Comparison of ENCODE assay signal across 12 cellular contexts in genomic region chr11:46914363-46914762, GRCh38. TPM values are rescaled to one million over a fixed set of nuclear protein-coding genes. Genes with fewer than 3 reads are reported as not detected.
DNase-seq lines count a peak whose midpoint lies in the region; ATAC-seq and TF ChIP-seq lines count a peak whose summit lies in the region.
"Had no signal": no experiment of that assay in that cellular context is flagged by ENCODE, and none has a peak within 500 bp of the region (broad histone marks: within the 10 kb centered on the region; RNA-seq: fewer than 3 reads in every experiment).

No MANE protein-coding gene starts in this region.

- TF ChIP-seq POLR2A in breast epithelium (IDR thresholded peaks at IDR 0.05): no peak

- no peaks in the 10 kb centered on the region for H3K36me3 ChIP-seq in mammary epithelial cell (ENCODE audit: insufficient read depth, low read length)
- H3K36me3 ChIP-seq in breast epithelium: no peaks in the 10 kb centered on the region
- H3K36me3 ChIP-seq in endodermal cell (ENCODE audit: control insufficient read depth, insufficient read depth, low read length): no peaks in the 10 kb centered on the region
- H3K36me3 ChIP-seq: thoracic aorta had no signal

- no peak for ATAC-seq in GM21717 (IDR thresholded peaks at IDR 0.05; ENCODE audit: unreplicated experiment)
- ATAC-seq in HG03439 (IDR thresholded peaks at IDR 0.05; ENCODE audit: unreplicated experiment): no peak
- ATAC-seq: activated CD8-positive, alpha-beta T cell treated with anti-CD3 and anti-CD28 coated beads, Interleukin-2, amount 10 ng/mL, durations not matched to agents 7 days and 5 days had no signal

- H3K27me3 Mint-ChIP-seq in endodermal cell (ENCODE audit: insufficient read depth): peaks cover 32% of the 10 kb centered on the region
- peaks cover 15% of the 10 kb centered on the region for H3K27me3 Mint-ChIP-seq in type B pancreatic cell

- no peaks in the 10 kb centered on the region for H3K36me3 Mint-ChIP-seq in endodermal cell (ENCODE audit: low read depth)
- no peaks in the 10 kb centered on the region for H3K36me3 Mint-ChIP-seq in type B pancreatic cell

- TF ChIP-seq CTCF in mammary epithelial cell (conservative IDR thresholded peaks at IDR 0.05 in 1 of 2, IDR thresholded peaks at IDR 0.05 in 1 of 2; ENCODE audit: extremely low read depth in 1 of 2, insufficient read depth in 1 of 2, low read depth in 1 of 2, low read length in 2 of 2): no peak
- TF ChIP-seq CTCF in breast epithelium (IDR thresholded peaks at IDR 0.05): no peak
- no peak for TF ChIP-seq CTCF in endodermal cell (conservative IDR thresholded peaks at IDR 0.05)
- TF ChIP-seq CTCF in type B pancreatic cell (conservative IDR thresholded peaks at IDR 0.05): no peak

- peak; percentile 33 for DNase-seq in mammary epithelial cell
- DNase-seq in breast epithelium (ENCODE audit: low spot score in 2 of 2): no peak
- no peak for DNase-seq in endodermal cell
- no peak for DNase-seq in type B pancreatic cell (ENCODE audit: extremely low spot score, unreplicated experiment)
- no peak for DNase-seq in OCI-M1 (lab: John Stamatoyannopoulos, UW)
- DNase-seq: 8988T; activated CD8-positive, alpha-beta T cell treated with anti-CD3 and anti-CD28 coated beads, Interleukin-2, amount 10 ng/mL, durations not matched to agents 7 days and 5 days; stimulated activated CD4-positive, alpha-beta T cell treated with anti-CD3 and anti-CD28 coated beads, Interleukin-2, amount 100 ng/mL, for 24 hours had no signal

- H3K4me1 Mint-ChIP-seq in endodermal cell (peaks cover 44% of the 10 kb centered on the region), type B pancreatic cell (ENCODE audit: unreplicated experiment) (peaks cover 54% of the 10 kb centered on the region)

- CTCF ChIA-PET in mammary epithelial cell (lab: Charles Lee; ENCODE audit: low non-redundant PET): no interaction called here

- peak overlapping the region; percentile 8 for H2AFZ ChIP-seq in mammary epithelial cell (ENCODE audit: low read depth, low read length)

- peak overlapping the region; percentile 12 for H3K4me2 ChIP-seq in mammary epithelial cell (ENCODE audit: insufficient read depth, low read depth, low read length)

- H3K27ac Mint-ChIP-seq in endodermal cell (no peak overlapping the region), type B pancreatic cell (peak overlapping the region; percentile 19)
- H3K27ac Mint-ChIP-seq: activated CD8-positive, alpha-beta T cell treated with anti-CD3 and anti-CD28 coated beads, Interleukin-2, amount 10 ng/mL, durations not matched to agents 7 days and 5 days had no signal

- no peaks in the 10 kb centered on the region for H3K79me2 ChIP-seq in mammary epithelial cell (ENCODE audit: insufficient read depth, low read length)

- H3K27me3 ChIP-seq in mammary epithelial cell (ENCODE audit: insufficient read depth, low read length): no peaks in the 10 kb centered on the region
- H3K27me3 ChIP-seq in breast epithelium: no peaks in the 10 kb centered on the region
- peaks cover 20% of the 10 kb centered on the region for H3K27me3 ChIP-seq in endodermal cell (ENCODE audit: control insufficient read depth, insufficient read depth, low read length, poor library complexity, severe bottlenecking)
- no peaks in the 10 kb centered on the region for H3K27me3 ChIP-seq in layer of hippocampus (ENCODE audit: control insufficient read depth, insufficient read depth, low read length)

- H3K9me3 Mint-ChIP-seq in endodermal cell: no peaks in the 10 kb centered on the region
- H3K9me3 Mint-ChIP-seq in type B pancreatic cell: no peaks in the 10 kb centered on the region

- H4K20me1 ChIP-seq in mammary epithelial cell (ENCODE audit: insufficient read depth, low read length): no peaks in the 10 kb centered on the region

- no peak overlapping the region for H3K4me3 Mint-ChIP-seq in endodermal cell
- H3K4me3 Mint-ChIP-seq in type B pancreatic cell: peak overlapping the region; percentile 78
- H3K4me3 Mint-ChIP-seq: activated CD8-positive, alpha-beta T cell treated with anti-CD3 and anti-CD28 coated beads, Interleukin-2, amount 10 ng/mL, durations not matched to agents 7 days and 5 days had no signal

- peaks cover 36% of the 10 kb centered on the region for H3K4me1 ChIP-seq in mammary epithelial cell (ENCODE audit: insufficient read depth, low read length)
- H3K4me1 ChIP-seq in breast epithelium: no peaks in the 10 kb centered on the region
- H3K4me1 ChIP-seq in endodermal cell (ENCODE audit: control insufficient read depth, insufficient read depth, low read length): peaks cover 10% of the 10 kb centered on the region

- no peak overlapping the region for H3K4me3 ChIP-seq in mammary epithelial cell (replicated peaks in 1 of 3; ENCODE audit: insufficient read depth in 1 of 3, low read depth in 2 of 3, low read length in 3 of 3)
- H3K4me3 ChIP-seq in breast epithelium: no peak overlapping the region
- no peak overlapping the region for H3K4me3 ChIP-seq in endodermal cell (ENCODE audit: low read length)
- H3K4me3 ChIP-seq: thoracic aorta had no signal

- H3K9ac ChIP-seq in mammary epithelial cell (ENCODE audit: insufficient read depth, low read length): no peak overlapping the region
- no peak overlapping the region for H3K9ac ChIP-seq in endodermal cell (ENCODE audit: extremely low read depth, low read length, poor library complexity, severe bottlenecking)

- dilution Hi-C loops in mammary epithelial cell (cut with HindIII; ENCODE audit: low sequenced_read_pairs): loop anchor here (25.0 kb wide), 1 partner anchor 248 kb away; no protein-coding TSS in a partner anchor

- H3K27ac ChIP-seq in mammary epithelial cell (ENCODE audit: insufficient read depth, low read depth, low read length) (no peak overlapping the region), breast epithelium (no peak overlapping the region), endodermal cell (ENCODE audit: low read depth, low read length) (peak overlapping the region; percentile 88), layer of hippocampus (ENCODE audit: low read depth, low read length) (peak overlapping the region; percentile 0)
- H3K27ac ChIP-seq: thoracic aorta had no signal

- 35% methylated on average over 5 of the region's 5 CpGs for WGBS in mammary epithelial cell (ENCODE audit: low coverage, missing lambda C conversion rate)
- WGBS in endodermal cell (ENCODE audit: insufficient coverage in 1 of 2, insufficient read length in 1 of 2), 2 experiments: 53 to 75% methylated on average over 4 to 5 of the region's 5 CpGs

- in situ Hi-C loops in mammary epithelial cell (cut with MboI; ENCODE audit: low sequenced_read_pairs in 2 of 2): loop anchor here in 1 of 2 donors (10.0 kb wide), 1 partner anchor 240 kb away; no protein-coding TSS in a partner anchor

- no TSS peak for BruUV-seq in mammary epithelial cell (replicated peaks; lab: Mats Ljungman, UMichigan)

- H3K9me3 ChIP-seq in mammary epithelial cell (replicated peaks; ENCODE audit: insufficient read depth, low read length): no peaks in the 10 kb centered on the region
- no peaks in the 10 kb centered on the region for H3K9me3 ChIP-seq in breast epithelium
- H3K9me3 ChIP-seq in endodermal cell (ENCODE audit: control insufficient read depth, low read length): no peaks in the 10 kb centered on the region
- H3K9me3 ChIP-seq: thoracic aorta had no signal

- intact Hi-C loops in mammary epithelial cell (cut with micrococcal nuclease): no loop called here
- intact Hi-C loops in breast epithelium (cut with DNase I; ENCODE audit: low total_unique reads): no loop called here

RNA-seq across cellular contexts. Expression of gene LRP4, which starts 4.0 kb away (rescaled TPM):
- total RNA-seq in mammary epithelial cell: 1 to 10 TPM; 2.7 to 5.7 TPM
- polyA plus RNA-seq in mammary epithelial cell: 3.8 TPM
- polyA minus RNA-seq in mammary epithelial cell: 7.0 TPM
- total RNA-seq in breast epithelium: 1 to 10 TPM; 5.2 to 7.5 (median 6.4) TPM
- 10 to 100 TPM; 12.6 to 13.6 TPM for total RNA-seq in endodermal cell
- polyA plus RNA-seq in endodermal cell (2013, experiment 1 of 2): 73.5 TPM
- polyA plus RNA-seq in endodermal cell (2013, experiment 2 of 2): 68.7 TPM
- 12.8 and 46.9 TPM in 2 replicates for total RNA-seq in type B pancreatic cell (ENCODE audit: low replicate concordance)
- total RNA-seq: activated CD8-positive, alpha-beta T cell treated with anti-CD3 and anti-CD28 coated beads, Interleukin-2, amount 10 ng/mL, durations not matched to agents 7 days and 5 days had no signal

RNA-seq across cellular contexts. Expression of gene CSTPP1, which starts 22.2 kb away (rescaled TPM):
- total RNA-seq in mammary epithelial cell: 10 to 100 TPM; 25.7 to 35.0 TPM
- 31.6 TPM for polyA plus RNA-seq in mammary epithelial cell
- 25.9 TPM for polyA minus RNA-seq in mammary epithelial cell
- 10 to 100 TPM; 13.4 to 43.6 (median 30.5) TPM for total RNA-seq in breast epithelium
- total RNA-seq in endodermal cell: 10 to 100 TPM; 46.7 to 57.6 TPM
- polyA plus RNA-seq in endodermal cell (2013, experiment 1 of 2): 77.8 TPM
- polyA plus RNA-seq in endodermal cell (2013, experiment 2 of 2): 71.3 TPM
- 34.0 and 44.4 TPM in 2 replicates for total RNA-seq in type B pancreatic cell (ENCODE audit: low replicate concordance)

Comparison
In these comparisons a context has a peak if more than half of its experiments do, and no peak if none do; other contexts are left out.
1. H3K27ac ChIP-seq: peak in endodermal cell (single experiment) and layer of hippocampus (single experiment); none in mammary epithelial cell (single experiment) and breast epithelium (0 of 2).